In genomic region chr20:61797200-61797599, GRCh38 we compare ENCODE assay signal across 1 cellular context.
TF ChIP-seq lines count a peak whose summit lies in the region.

No MANE protein-coding gene starts in this region.

TF ChIP-seq in HCT116, 20 proteins besides CTCF, POLR2A, EP300 and RAD21 (continued from another document):
- no peak for TF ChIP-seq ZBTB33 (IDR thresholded peaks at IDR 0.05; ENCODE audit: extremely low read depth, insufficient replicate concordance, low read length)
